In genomic region chr17:40363480-40363838, GRCh38 we compare ENCODE assay signal across 8 cellular contexts. TPM values are rescaled to one million over a fixed set of nuclear protein-coding genes. Genes with fewer than 3 reads are reported as not detected.
DNase-seq lines count a peak whose midpoint lies in the region; ATAC-seq lines count a peak whose summit lies in the region.

No MANE protein-coding gene starts in this region.

- no peaks in the 10 kb centered on the region for H3K27me3 Mint-ChIP-seq in activated CD4-positive, alpha-beta T cell treated with anti-CD3 and anti-CD28 coated beads, Interleukin-2, amount 10 ng/mL, durations not matched to agents 24 days and 14 days
- H3K27me3 Mint-ChIP-seq in activated CD4-positive, alpha-beta memory T cell treated with anti-CD3 and anti-CD28 coated beads for 36 hours = peaks cover 14% of the 10 kb centered on the region

- peak overlapping the region; percentile 61 for H3K27ac Mint-ChIP-seq in activated CD4-positive, alpha-beta T cell treated with anti-CD3 and anti-CD28 coated beads, Interleukin-2, amount 10 ng/mL, durations not matched to agents 24 days and 14 days
- H3K27ac Mint-ChIP-seq in activated CD4-positive, alpha-beta memory T cell treated with anti-CD3 and anti-CD28 coated beads for 36 hours = no peak overlapping the region
- no peak overlapping the region for H3K27ac Mint-ChIP-seq in stimulated activated effector memory CD8-positive, alpha-beta T cell treated with anti-CD3 and anti-CD28 coated beads, Interleukin-12 subunit alpha, Interleukin-12 subunit beta, amount 100 ng/mL, for 72 hours

- peak; percentile 81 for DNase-seq in activated CD4-positive, alpha-beta T cell treated with anti-CD3 and anti-CD28 coated beads, Interleukin-2, amount 10 ng/mL, durations not matched to agents 24 days and 14 days
- DNase-seq in activated CD4-positive, alpha-beta T cell treated with anti-CD3 and anti-CD28 coated beads for 4 hours = no peak
- DNase-seq in activated CD4-positive, alpha-beta memory T cell treated with anti-CD3 and anti-CD28 coated beads for 36 hours = no peak
- no peak for DNase-seq in stimulated activated effector memory CD8-positive, alpha-beta T cell treated with anti-CD3 and anti-CD28 coated beads, Interleukin-12 subunit alpha, Interleukin-12 subunit beta, amount 100 ng/mL, for 72 hours (ENCODE audit: low spot score in 2 of 2)

- peak overlapping the region; percentile 37 for H3K4me3 ChIP-seq in iPS-11a (ENCODE audit: low read depth, low read length)

- no peak for ATAC-seq in stimulated activated effector memory CD8-positive, alpha-beta T cell treated with anti-CD3 and anti-CD28 coated beads, Interleukin-12 subunit alpha, Interleukin-12 subunit beta, amount 100 ng/mL, for 72 hours
- no peak for ATAC-seq in GM21825 (IDR thresholded peaks at IDR 0.05; ENCODE audit: unreplicated experiment)
- no peak for ATAC-seq in GM18511 (IDR thresholded peaks at IDR 0.05; ENCODE audit: unreplicated experiment)
- no peak for ATAC-seq in GM19023 (IDR thresholded peaks at IDR 0.05; ENCODE audit: unreplicated experiment)

- no peaks in the 10 kb centered on the region for H3K9me3 Mint-ChIP-seq in activated CD4-positive, alpha-beta T cell treated with anti-CD3 and anti-CD28 coated beads, Interleukin-2, amount 10 ng/mL, durations not matched to agents 24 days and 14 days
- no peaks in the 10 kb centered on the region for H3K9me3 Mint-ChIP-seq in activated CD4-positive, alpha-beta memory T cell treated with anti-CD3 and anti-CD28 coated beads for 36 hours
- H3K9me3 Mint-ChIP-seq in stimulated activated effector memory CD8-positive, alpha-beta T cell treated with anti-CD3 and anti-CD28 coated beads, Interleukin-12 subunit alpha, Interleukin-12 subunit beta, amount 100 ng/mL, for 72 hours = no peaks in the 10 kb centered on the region

- POLR2A ChIA-PET in activated CD4-positive, alpha-beta memory T cell treated with anti-CD3 and anti-CD28 coated beads for 36 hours (lab: Charles Lee) = interaction anchor here (1.3 kb wide), 1 partner anchor 10 kb away, joined by 3 read pairs; no protein-coding TSS in a partner anchor

- H3K4me1 Mint-ChIP-seq in activated CD4-positive, alpha-beta T cell treated with anti-CD3 and anti-CD28 coated beads, Interleukin-2, amount 10 ng/mL, durations not matched to agents 24 days and 14 days = peaks cover 16% of the 10 kb centered on the region
- H3K4me1 Mint-ChIP-seq in activated CD4-positive, alpha-beta memory T cell treated with anti-CD3 and anti-CD28 coated beads for 36 hours (ENCODE audit: low read depth) = peaks cover 7% of the 10 kb centered on the region
- peaks cover 25% of the 10 kb centered on the region for H3K4me1 Mint-ChIP-seq in stimulated activated effector memory CD8-positive, alpha-beta T cell treated with anti-CD3 and anti-CD28 coated beads, Interleukin-12 subunit alpha, Interleukin-12 subunit beta, amount 100 ng/mL, for 72 hours

- CTCF ChIA-PET in activated CD4-positive, alpha-beta memory T cell treated with anti-CD3 and anti-CD28 coated beads for 36 hours (lab: Charles Lee) = interaction anchor here (1.0 to 3.6 kb wide), 22 partner anchors 9 to 264 kb away, joined by 3 to 120 read pairs (median 6); partner anchors contain the start of genes IGFBP4, RARA and TOP2A

- H3K36me3 Mint-ChIP-seq in activated CD4-positive, alpha-beta T cell treated with anti-CD3 and anti-CD28 coated beads, Interleukin-2, amount 10 ng/mL, durations not matched to agents 24 days and 14 days (ENCODE audit: low read depth) = peaks cover 7% of the 10 kb centered on the region
- H3K36me3 Mint-ChIP-seq in activated CD4-positive, alpha-beta memory T cell treated with anti-CD3 and anti-CD28 coated beads for 36 hours = no peaks in the 10 kb centered on the region
- peaks cover 13% of the 10 kb centered on the region for H3K36me3 Mint-ChIP-seq in stimulated activated effector memory CD8-positive, alpha-beta T cell treated with anti-CD3 and anti-CD28 coated beads, Interleukin-12 subunit alpha, Interleukin-12 subunit beta, amount 100 ng/mL, for 72 hours

- peak overlapping the region; percentile 83 for H3K4me3 Mint-ChIP-seq in activated CD4-positive, alpha-beta T cell treated with anti-CD3 and anti-CD28 coated beads, Interleukin-2, amount 10 ng/mL, durations not matched to agents 24 days and 14 days
- H3K4me3 Mint-ChIP-seq in activated CD4-positive, alpha-beta memory T cell treated with anti-CD3 and anti-CD28 coated beads for 36 hours = peak overlapping the region; percentile 69
- H3K4me3 Mint-ChIP-seq in stimulated activated effector memory CD8-positive, alpha-beta T cell treated with anti-CD3 and anti-CD28 coated beads, Interleukin-12 subunit alpha, Interleukin-12 subunit beta, amount 100 ng/mL, for 72 hours = peak overlapping the region; percentile 68

- intact Hi-C loops in activated CD4-positive, alpha-beta T cell treated with anti-CD3 and anti-CD28 coated beads, Interleukin-2, amount 10 ng/mL, durations not matched to agents 24 days and 14 days (cut with micrococcal nuclease) = loop anchor here (2.0 to 5.0 kb wide), 2 partner anchors 39 to 81 kb away; no protein-coding TSS in a partner anchor
- intact Hi-C loops in activated CD4-positive, alpha-beta memory T cell treated with anti-CD3 and anti-CD28 coated beads for 36 hours (cut with micrococcal nuclease) = no loop called here

RNA-seq across cellular contexts. Expression of gene GJD3, which starts 1.1 kb away (rescaled TPM):
- 0.23 and 0.38 TPM in 2 replicates for total RNA-seq in activated CD4-positive, alpha-beta T cell treated with anti-CD3 and anti-CD28 coated beads, Interleukin-2, amount 10 ng/mL, durations not matched to agents 24 days and 14 days
- total RNA-seq in activated CD4-positive, alpha-beta memory T cell treated with anti-CD3 and anti-CD28 coated beads for 36 hours = under 1 TPM in 1 of 2 experiments, not detected in 1; 0.27 TPM

RNA-seq across cellular contexts. Expression of gene TOP2A, which starts 54.2 kb away (rescaled TPM):
- total RNA-seq in activated CD4-positive, alpha-beta T cell treated with anti-CD3 and anti-CD28 coated beads, Interleukin-2, amount 10 ng/mL, durations not matched to agents 24 days and 14 days = 189 and 194 TPM in 2 replicates
- 100 to 1,000 TPM; 301 to 311 TPM for total RNA-seq in activated CD4-positive, alpha-beta memory T cell treated with anti-CD3 and anti-CD28 coated beads for 36 hours

RNA-seq across cellular contexts. Expression of gene RARA, which starts 54.5 kb away (rescaled TPM):
- 24.0 and 26.2 TPM in 2 replicates for total RNA-seq in activated CD4-positive, alpha-beta T cell treated with anti-CD3 and anti-CD28 coated beads, Interleukin-2, amount 10 ng/mL, durations not matched to agents 24 days and 14 days
- total RNA-seq in activated CD4-positive, alpha-beta memory T cell treated with anti-CD3 and anti-CD28 coated beads for 36 hours = 10 to 100 TPM; 31.2 TPM
